11 cellular contexts compared by ENCODE assay signal in the genomic region with DNA sequence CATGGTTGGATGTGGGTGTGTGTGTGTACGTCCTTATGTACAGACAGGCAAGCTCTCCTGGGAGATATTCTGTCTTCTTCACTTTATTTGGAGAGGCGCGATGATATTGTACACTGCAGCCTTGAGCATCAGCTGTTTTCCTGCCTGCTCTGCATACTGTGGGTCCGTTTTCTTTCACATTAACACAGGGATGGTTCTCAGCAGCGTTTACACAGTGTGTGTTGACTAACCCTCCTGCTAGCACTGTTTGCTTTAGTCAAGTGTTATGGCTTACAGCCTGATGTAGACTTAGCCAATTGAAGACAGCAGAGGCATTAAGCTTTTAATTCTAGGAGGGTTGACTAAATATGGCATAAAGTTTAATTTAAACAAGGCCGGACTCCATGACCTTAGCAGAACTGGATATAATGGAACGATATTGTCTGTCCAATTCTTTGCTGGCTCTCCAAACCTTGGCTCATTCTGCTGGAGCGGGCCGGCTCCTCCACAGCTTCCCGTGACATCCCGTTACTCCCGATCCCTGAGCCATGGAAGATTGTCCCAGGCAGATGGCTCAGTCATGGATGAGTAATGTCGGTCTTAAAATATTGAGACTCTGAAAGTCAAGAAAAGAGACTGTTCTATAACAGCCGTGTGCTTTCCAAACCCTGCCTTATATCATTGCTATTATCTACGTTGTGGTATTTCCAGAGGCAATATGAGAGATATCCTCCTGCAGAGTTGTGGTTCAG.
DNase-seq lines count a peak whose midpoint lies in the region; ATAC-seq and TF ChIP-seq lines count a peak whose summit lies in the region.
"Had no signal": no experiment of that assay in that cellular context is flagged by ENCODE, and none has a peak within 500 bp of the region (broad histone marks: within the 10 kb centered on the region; RNA-seq: fewer than 3 reads in every experiment).

No MANE protein-coding gene starts in this region.

- H3K4me3 ChIP-seq in astrocyte of the spinal cord (ENCODE audit: low read depth, low read length) (no peak overlapping the region), lower leg skin (ENCODE audit: low read depth, poor library complexity, severe bottlenecking) (no peak overlapping the region)

- TF ChIP-seq POLR2A in lower leg skin (IDR thresholded peaks at IDR 0.05), result no peak

- H3K36me3 Mint-ChIP-seq in nephron progenitor cell (ENCODE audit: low read depth) (peaks cover 19% of the 10 kb centered on the region), CD14-positive monocyte (no peaks in the 10 kb centered on the region), T-cell (no peaks in the 10 kb centered on the region)
- H3K36me3 Mint-ChIP-seq: activated naive CD8-positive, alpha-beta T cell; naive thymus-derived CD4-positive, alpha-beta T cell had no signal

- CTCF ChIA-PET in T-cell (lab: Charles Lee), result no interaction called here

- H3K4me1 Mint-ChIP-seq in nephron progenitor cell (peaks cover 41% of the 10 kb centered on the region), CD14-positive monocyte (no peaks in the 10 kb centered on the region), T-cell (no peaks in the 10 kb centered on the region)
- H3K4me1 Mint-ChIP-seq: naive thymus-derived CD4-positive, alpha-beta T cell had no signal

- DNase-seq in DMS153 treated with DMSO at 0.1 percent for 48 hours (lab: John Stamatoyannopoulos, UW; ENCODE audit: unreplicated experiment) (peak; percentile 88), NCI-H187 treated with DMSO at 0.1 percent for 48 hours (lab: John Stamatoyannopoulos, UW) (peak; percentile 78), astrocyte of the spinal cord (ENCODE audit: low read depth, low spot score) (peak; percentile 33), nephron progenitor cell (no peak), CD14-positive monocyte (ENCODE audit: low spot score) (no peak), T-cell (no peak), lower leg skin (ENCODE audit: low spot score in 2 of 2) (no peak)
- DNase-seq: foreskin keratinocyte; naive thymus-derived CD4-positive, alpha-beta T cell had no signal

- no peaks in the 10 kb centered on the region for H3K9me3 Mint-ChIP-seq in nephron progenitor cell
- peaks cover 0 to 1% (median 0%) of the 10 kb centered on the region in 7 donors for H3K9me3 Mint-ChIP-seq in CD14-positive monocyte
- H3K9me3 Mint-ChIP-seq in T-cell, result no peaks in the 10 kb centered on the region
- H3K9me3 Mint-ChIP-seq: naive thymus-derived CD4-positive, alpha-beta T cell had no signal

- H3K27me3 Mint-ChIP-seq in nephron progenitor cell (ENCODE audit: low read depth, poor library complexity) (no peaks in the 10 kb centered on the region), CD14-positive monocyte (ENCODE audit: low read depth in 3 of 3) (peaks cover 0 to 1% (median 0%) of the 10 kb centered on the region in 3 donors), T-cell (peaks cover 0 to 4% of the 10 kb centered on the region in 2 donors)

- WGBS in lower leg skin, 2 donors, result 62 to 63% methylated on average over 15 of the region's 15 CpGs

- in situ Hi-C loops in astrocyte of the spinal cord (cut with HindIII; ENCODE audit: low sequenced_read_pairs), result no loop called here

- POLR2A ChIA-PET in T-cell (lab: Charles Lee), result interaction anchor here in 1 of 2 donors (0.7 kb wide), 1 partner anchor 105 kb away, joined by 3 read pairs; no protein-coding TSS in a partner anchor

- TF ChIP-seq CTCF in astrocyte of the spinal cord (IDR thresholded peaks at IDR 0.05; ENCODE audit: low read depth, low read length) (no peak), nephron progenitor cell (IDR thresholded peaks at IDR 0.05) (no peak), CD14-positive monocyte (IDR thresholded peaks at IDR 0.05) (no peak), lower leg skin (IDR thresholded peaks at IDR 0.05) (no peak)

- peak overlapping the region; percentile 84 for H3K27ac Mint-ChIP-seq in nephron progenitor cell
- H3K27ac Mint-ChIP-seq in CD14-positive monocyte, result no peak overlapping the region
- H3K27ac Mint-ChIP-seq in T-cell, result no peak overlapping the region
- H3K27ac Mint-ChIP-seq: activated naive CD8-positive, alpha-beta T cell; naive thymus-derived CD4-positive, alpha-beta T cell had no signal

- H3K4me3 Mint-ChIP-seq in nephron progenitor cell, result no peak overlapping the region
- no peak overlapping the region for H3K4me3 Mint-ChIP-seq in CD14-positive monocyte
- no peak overlapping the region for H3K4me3 Mint-ChIP-seq in T-cell
- H3K4me3 Mint-ChIP-seq: activated naive CD8-positive, alpha-beta T cell; naive thymus-derived CD4-positive, alpha-beta T cell had no signal

- ATAC-seq in T-cell (replicated peaks in 1 of 4) (no peak), HG02852 (IDR thresholded peaks at IDR 0.05; ENCODE audit: unreplicated experiment) (no peak)
- ATAC-seq: foreskin keratinocyte; naive thymus-derived CD4-positive, alpha-beta T cell had no signal

- intact Hi-C loops in CD14-positive monocyte (cut with micrococcal nuclease) (no loop called here), lower leg skin (cut with DNase I; ENCODE audit: low total_unique reads) (no loop called here)

Comparison
In these comparisons a context has a peak if more than half of its experiments do, and no peak if none do; other contexts are left out.
1. DNase-seq: peak in DMS153 treated with DMSO at 0.1 percent for 48 hours (single experiment), NCI-H187 treated with DMSO at 0.1 percent for 48 hours (single experiment) and astrocyte of the spinal cord (single experiment); none in nephron progenitor cell (single experiment), CD14-positive monocyte (single experiment), T-cell (0 of 34) and lower leg skin (0 of 2).